ENCODE assay signal across 15 cellular contexts in the genomic region with DNA sequence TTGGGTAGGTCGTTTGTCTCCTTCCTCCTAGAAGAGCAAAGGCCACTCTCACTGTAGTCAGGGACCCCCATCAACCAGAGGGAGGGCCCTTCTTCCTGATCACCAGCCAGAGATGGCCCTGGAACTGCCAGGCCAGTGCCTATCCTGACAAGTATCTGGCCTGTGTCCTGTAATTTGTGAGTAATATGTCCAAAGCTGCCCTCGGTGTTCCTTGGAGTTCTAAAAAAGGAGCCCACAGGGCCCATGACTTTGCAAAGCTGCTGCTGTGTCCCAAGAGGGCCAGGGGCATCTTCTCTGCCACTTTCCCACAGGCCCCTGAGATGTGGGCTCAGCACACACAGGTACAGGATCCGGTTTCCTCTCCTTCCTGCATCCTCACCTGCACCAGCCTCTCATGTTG.
"Had no signal": no experiment of that assay in that cellular context is flagged by ENCODE, and none has a peak within 500 bp of the region (broad histone marks: within the 10 kb centered on the region; RNA-seq: fewer than 3 reads in every experiment).

No MANE protein-coding gene starts in this region.

- H3K9me3 ChIP-seq: Peyer's patch, SJSA1 had no signal

- H3K4me2 ChIP-seq: KMS-11 had no signal

- H3K4me3 ChIP-seq: Peyer's patch, SJSA1 had no signal

- H3K4me1 ChIP-seq: Peyer's patch had no signal

- H3K27ac ChIP-seq: KMS-11, Peyer's patch, RWPE1, SJSA1 had no signal

- H3K27me3 ChIP-seq: Peyer's patch, SJSA1 had no signal

- H3K36me3 ChIP-seq: Peyer's patch had no signal

- DNase-seq: activated CD4-positive, alpha-beta T cell treated with anti-CD3 and anti-CD28 coated beads for 4 hours; activated CD8-positive, alpha-beta memory T cell treated with anti-CD3 and anti-CD28 coated beads, Interleukin-2, amount 50 U/mL, for 4 hours; activated CD8-positive, alpha-beta T cell treated with anti-CD3 and anti-CD28 coated beads for 36 hours; activated T-cell treated with anti-CD3 and anti-CD28 coated beads, Interleukin-2, amount 50 U/mL, for 72 hours; amygdala; NCI-H1092 treated with DMSO at 0.1 percent for 48 hours; NCI-H1436; NCI-H2081; NCI-H2227 treated with DMSO at 0.1 percent for 48 hours; NCI-H446 treated with DMSO at 0.1 percent for 48 hours; Peyer's patch; SHP77 had no signal
